Comparison of ENCODE assay signal across 24 cellular contexts in the genomic region with DNA sequence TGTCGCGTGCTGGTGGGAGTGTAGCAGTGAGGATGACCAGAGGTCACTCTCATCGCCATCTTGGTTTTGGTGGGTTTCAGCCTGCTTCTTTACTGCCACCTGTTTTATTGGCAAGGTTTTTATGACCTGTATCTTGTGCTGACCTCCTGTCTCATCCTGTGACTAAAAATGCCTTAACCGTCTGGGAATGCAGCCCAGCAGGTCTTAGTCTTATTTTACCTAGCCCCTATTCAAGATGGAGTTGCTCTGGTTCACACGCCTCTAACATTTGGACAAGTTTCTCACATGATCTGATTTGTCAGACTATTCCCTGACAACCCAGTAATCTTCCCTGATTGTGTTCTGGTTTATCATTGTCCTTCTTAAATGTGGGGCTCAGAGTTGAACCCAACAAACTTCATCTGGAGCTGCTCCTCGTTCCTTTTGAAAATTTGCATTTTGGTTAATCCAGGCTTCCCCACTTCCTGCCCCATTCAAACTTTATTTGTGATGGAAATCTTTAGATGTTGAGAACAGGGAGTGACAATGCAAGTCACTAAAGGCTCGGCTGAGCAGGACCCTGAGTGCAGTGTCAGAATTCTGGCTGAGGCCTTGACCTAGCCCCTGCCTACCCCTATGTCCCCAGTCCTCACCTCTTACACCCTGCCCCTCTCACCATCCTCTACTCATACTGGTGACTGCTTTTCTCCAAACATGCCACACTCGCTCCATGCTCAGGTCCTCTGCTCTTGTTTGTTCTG.
DNase-seq lines count a peak whose midpoint lies in the region; ATAC-seq, FAIRE-seq and TF ChIP-seq lines count a peak whose summit lies in the region.
"Had no signal": no experiment of that assay in that cellular context is flagged by ENCODE, and none has a peak within 500 bp of the region (broad histone marks: within the 10 kb centered on the region; RNA-seq: fewer than 3 reads in every experiment).

No MANE protein-coding gene starts in this region.

- H3K56ac ChIP-seq in H1 (replicated peaks; ENCODE audit: insufficient read length, low read depth, low read length), result no peak overlapping the region
- no peak overlapping the region for H3K56ac ChIP-seq in mesendoderm (ENCODE audit: low read length)

- H2BK5ac ChIP-seq in H1 (ENCODE audit: low read depth, low read length) (peak overlapping the region; percentile 92; the same call in 1 of the 2 replicates), mesendoderm (ENCODE audit: low read length) (no peak overlapping the region)

- no peak overlapping the region for H3K4me3 ChIP-seq in HUES6 (ENCODE audit: low read depth, low read length)
- no peak overlapping the region for H3K4me3 ChIP-seq in H1 (ENCODE audit: extremely low read depth in 1 of 4, insufficient read depth in 2 of 4, low read depth in 3 of 4, low read length in 4 of 4)
- no peak overlapping the region for H3K4me3 ChIP-seq in mesendoderm (ENCODE audit: low read length)
- H3K4me3 ChIP-seq: BLaER1, HAP-1 had no signal

- H4K5ac ChIP-seq in H1 (ENCODE audit: insufficient read length, low read depth, low read length), result no peak overlapping the region
- no peak overlapping the region for H4K5ac ChIP-seq in mesendoderm (ENCODE audit: low read length)

- no peak for TF ChIP-seq EP300 in H1 (IDR thresholded peaks at IDR 0.05; ENCODE audit: borderline replicate concordance in 1 of 2, low read depth in 2 of 2, low read length in 2 of 2)

- CTCF ChIA-PET in Calu3 (lab: Charles Lee), result no interaction called here
- CTCF ChIA-PET in H1 (lab: Charles Lee; ENCODE audit: partially characterized antibody), result interaction anchor here (0.6 to 1.3 kb wide), 4 partner anchors 13 to 513 kb away, joined by 3 to 4 read pairs (median 3); no protein-coding TSS in a partner anchor

- no peak for TF ChIP-seq CTCF in Calu3 (IDR thresholded peaks at IDR 0.05; ENCODE audit: unreplicated experiment)
- no peak for TF ChIP-seq CTCF in H1 (IDR thresholded peaks at IDR 0.05; ENCODE audit: control extremely low read depth in 1 of 3, insufficient read depth in 1 of 3, low read depth in 1 of 3, low read length in 3 of 3)

- TF ChIP-seq POLR2A in H1 (IDR thresholded peaks at IDR 0.05; ENCODE audit: control extremely low read depth in 1 of 2, low read depth in 2 of 2, low read length in 2 of 2), result no peak

- no peak for DNase-seq in Calu3
- no peak for DNase-seq in H1 (ENCODE audit: low read depth in 1 of 2, low spot score in 2 of 2)
- peak; percentile 61 for DNase-seq in mesendoderm
- DNase-seq in AG08396 (ENCODE audit: low spot score), result no peak
- no peak for DNase-seq in HuH-7 (ENCODE audit: low spot score)
- DNase-seq: CD4-positive, alpha-beta T cell; DMS79 treated with DMSO at 0.1 percent for 48 hours; GF-D8; HFFc6; KG1; MM.1S; NCI-H1694; NCI-H2081; NCI-H2227 treated with DMSO at 0.1 percent for 48 hours; NCI-H526 treated with DMSO at 0.1 percent for 48 hours; RPMI8226; SHP77; T-helper 1 cell had no signal

- H4K20me1 ChIP-seq in H1 (replicated peaks in 1 of 2; ENCODE audit: control insufficient read depth in 1 of 2, insufficient read depth in 2 of 2, low read length in 2 of 2), result no peaks in the 10 kb centered on the region
- H4K20me1 ChIP-seq: BLaER1 had no signal

- no peak overlapping the region for H3K27ac ChIP-seq in HUES6 (ENCODE audit: low read depth, low read length)
- no peak overlapping the region for H3K27ac ChIP-seq in H1 (ENCODE audit: low read depth, low read length)
- H3K27ac ChIP-seq in mesendoderm (ENCODE audit: low read depth, low read length), result no peak overlapping the region
- H3K27ac ChIP-seq: BLaER1 had no signal

- H3K36me3 ChIP-seq in HUES6 (ENCODE audit: control insufficient read depth, insufficient read depth, low read length) (no peaks in the 10 kb centered on the region), H1 (ENCODE audit: control insufficient read depth in 2 of 4, insufficient read depth in 4 of 4, low read length in 3 of 4) (no peaks in the 10 kb centered on the region), mesendoderm (ENCODE audit: control insufficient read depth, insufficient read depth, low read length) (no peaks in the 10 kb centered on the region)
- H3K36me3 ChIP-seq: BLaER1, HAP-1 had no signal

- H3K18ac ChIP-seq in H1 (ENCODE audit: extremely low read depth, low read length) (peak overlapping the region; percentile 4; the same call in 1 of the 2 replicates), mesendoderm (ENCODE audit: low read length) (no peak overlapping the region)

- no peak overlapping the region; the same call in 1 of the 2 replicates for H2BK15ac ChIP-seq in H1 (ENCODE audit: low read length)
- H2BK15ac ChIP-seq in mesendoderm (replicated peaks; ENCODE audit: low read depth), result no peak overlapping the region

- intact Hi-C loops in Calu3 (cut with micrococcal nuclease; ENCODE audit: unreplicated experiment), result no loop called here

- H3K79me1 ChIP-seq in H1 (ENCODE audit: low read depth, low read length), result no peaks in the 10 kb centered on the region
- H3K79me1 ChIP-seq in mesendoderm (ENCODE audit: low read length), result no peaks in the 10 kb centered on the region

- no peaks in the 10 kb centered on the region for H3K79me2 ChIP-seq in H1 (ENCODE audit: control insufficient read depth in 1 of 2, insufficient read depth in 2 of 2, low read length in 2 of 2)
- no peaks in the 10 kb centered on the region for H3K79me2 ChIP-seq in mesendoderm (ENCODE audit: control insufficient read depth, insufficient read depth, low read length)

- peak overlapping the region; percentile 37 to 43 for H3K4me2 ChIP-seq in H1 (ENCODE audit: insufficient read depth in 1 of 2, low read depth in 2 of 2, low read length in 2 of 2)
- H3K4me2 ChIP-seq in mesendoderm (ENCODE audit: low read length), result no peak overlapping the region

- H3K4me3 Mint-ChIP-seq in Calu3 (ENCODE audit: low read depth, unreplicated experiment), result no peak overlapping the region
- H3K4me3 Mint-ChIP-seq: CD4-positive, alpha-beta T cell; HFFc6 had no signal

- H2BK12ac ChIP-seq in H1 (ENCODE audit: low read depth, low read length), result peak overlapping the region; percentile 93; the same call in 1 of the 2 replicates

- peak overlapping the region; percentile 89; the same call in 1 of the 2 replicates for H2AK5ac ChIP-seq in H1 (ENCODE audit: low read depth, low read length)
- no peak overlapping the region for H2AK5ac ChIP-seq in mesendoderm (ENCODE audit: low read length)

- FAIRE-seq in H1 (lab: Jason Lieb, UNC), result no peak
- FAIRE-seq: GM12891 had no signal

- peaks cover 16% of the 10 kb centered on the region for H3K4me1 Mint-ChIP-seq in Calu3 (ENCODE audit: low read depth, unreplicated experiment)

- H2AFZ ChIP-seq in H1 (ENCODE audit: low read length), result no peak overlapping the region

- H3K4ac ChIP-seq in H1 (replicated peaks; ENCODE audit: insufficient read length, low read depth, low read length) (no peak overlapping the region), mesendoderm (ENCODE audit: low read depth, low read length) (no peak overlapping the region)

- BruUV-seq in Calu3 (replicated peaks; lab: Mats Ljungman, UMichigan), result no TSS peak

- H3K23me2 ChIP-seq in H1 (ENCODE audit: low read depth, low read length), result peaks cover 6% of the 10 kb centered on the region

- no peaks in the 10 kb centered on the region for H3K27me3 Mint-ChIP-seq in Calu3 (ENCODE audit: unreplicated experiment)

- H4K8ac ChIP-seq in H1 (ENCODE audit: extremely low read depth, insufficient read depth, low read length), result no peak overlapping the region
- H4K8ac ChIP-seq in mesendoderm (ENCODE audit: low read depth, low read length), result no peak overlapping the region

- peaks cover 20% of the 10 kb centered on the region for H3K27me3 ChIP-seq in HUES6 (ENCODE audit: control insufficient read depth, insufficient read depth, low read length)
- H3K27me3 ChIP-seq in H1 (replicated peaks in 1 of 4; ENCODE audit: control insufficient read depth in 3 of 4, extremely low read depth in 1 of 4, insufficient read depth in 3 of 4, low read length in 3 of 4), result peaks cover 0 to 25% (median 15%) of the 10 kb centered on the region in 4 experiments; a peak in 6 of 7 replicates
- H3K27me3 ChIP-seq in mesendoderm (ENCODE audit: insufficient read depth, low read length, poor library complexity), result no peaks in the 10 kb centered on the region

- H3K27ac Mint-ChIP-seq in Calu3 (ENCODE audit: unreplicated experiment), result peak overlapping the region; percentile 41
- H3K27ac Mint-ChIP-seq: CD4-positive, alpha-beta T cell; HFFc6 had no signal

- WGBS in H1 (ENCODE audit: extremely low coverage in 1 of 2, insufficient coverage in 1 of 2, insufficient read length in 1 of 2, insufficient replicate concordance in 2 of 2, low coverage in 1 of 2, low lambda C conversion rate in 2 of 2, missing lambda C conversion rate in 1 of 2), 2 experiments, result 81% methylated on average over 8 of the region's 8 CpGs; no CpG with 5 or more reads in 1 of the 2 experiments
- WGBS in mesendoderm (ENCODE audit: extremely low coverage, insufficient coverage, low lambda C conversion rate), result no CpG with 5 or more reads among the region's 8 CpGs

- 0 out of 2 replicates have a peak, but pooled peaks cover 3% of the 10 kb centered on the region for H3K9me3 ChIP-seq in HUES6 (ENCODE audit: control insufficient read depth, insufficient read depth, low read depth, low read length)
- H3K9me3 ChIP-seq in H1 (ENCODE audit: insufficient read depth in 2 of 2, low read depth in 1 of 2, low read length in 1 of 2), result no peaks in the 10 kb centered on the region
- H3K9me3 ChIP-seq: HAP-1 had no signal

- ATAC-seq in HG03135 (IDR thresholded peaks at IDR 0.05; ENCODE audit: unreplicated experiment) (no peak), HG03460 (IDR thresholded peaks at IDR 0.05; ENCODE audit: unreplicated experiment) (no peak)

- POLR2A ChIA-PET in H1 (lab: Charles Lee; ENCODE audit: partially characterized antibody), result interaction anchor here (1.4 to 1.6 kb wide), 2 partner anchors 12 to 13 kb away, joined by 3 to 6 read pairs; no protein-coding TSS in a partner anchor

- H3K9me3 Mint-ChIP-seq in Calu3 (ENCODE audit: low read depth, unreplicated experiment), result no peaks in the 10 kb centered on the region
- H3K9me3 Mint-ChIP-seq: CD4-positive, alpha-beta T cell; HFFc6 had no signal

- no peak overlapping the region for H3K23ac ChIP-seq in H1 (ENCODE audit: insufficient read length)
- no peak overlapping the region for H3K23ac ChIP-seq in mesendoderm (ENCODE audit: low read length)

- no peak for TF ChIP-seq RAD21 in H1 (IDR thresholded peaks at IDR 0.05 in 1 of 2, conservative IDR thresholded peaks at IDR 0.05 in 1 of 2; ENCODE audit: low read depth in 2 of 2, low read length in 2 of 2)

- H2BK120ac ChIP-seq in H1 (replicated peaks; ENCODE audit: low read depth, low read length), result no peak overlapping the region
- no peak overlapping the region for H2BK120ac ChIP-seq in mesendoderm (ENCODE audit: low read depth, low read length)

- peak overlapping the region; percentile 89; the same call in 1 of the 2 replicates for H2BK20ac ChIP-seq in H1 (ENCODE audit: low read length)

- H4K91ac ChIP-seq in H1 (replicated peaks; ENCODE audit: insufficient read length, low read length), result no peak overlapping the region

- peak overlapping the region; percentile 5 for H3K9ac ChIP-seq in HUES6 (ENCODE audit: low read length)
- no peak overlapping the region for H3K9ac ChIP-seq in H1 (replicated peaks in 1 of 4; ENCODE audit: extremely low read depth in 1 of 4, low read depth in 3 of 4, low read length in 3 of 4)
- H3K9ac ChIP-seq in mesendoderm (ENCODE audit: low read length), result no peak overlapping the region
- H3K9ac ChIP-seq: BLaER1 had no signal

- no peak overlapping the region for H3K14ac ChIP-seq in H1 (ENCODE audit: insufficient read length)

- H3K4me1 ChIP-seq in HUES6 (ENCODE audit: control insufficient read depth, insufficient read depth, low read length), result peaks cover 59% of the 10 kb centered on the region
- peaks cover 9 to 30% (median 29%) of the 10 kb centered on the region in 4 experiments for H3K4me1 ChIP-seq in H1 (replicated peaks in 1 of 4; ENCODE audit: control insufficient read depth in 3 of 4, insufficient read depth in 4 of 4, low read length in 3 of 4)
- H3K4me1 ChIP-seq in mesendoderm (ENCODE audit: control insufficient read depth, low read depth, low read length), result peaks cover 6% of the 10 kb centered on the region

- H3K36me3 Mint-ChIP-seq in Calu3 (ENCODE audit: insufficient read depth, unreplicated experiment), result no peaks in the 10 kb centered on the region
